26 cellular contexts compared by ENCODE assay signal in genomic region chr19:31423896-31424295, GRCh38.
"Had no signal": no experiment of that assay in that cellular context is flagged by ENCODE, and none has a peak within 500 bp of the region (broad histone marks: within the 10 kb centered on the region; RNA-seq: fewer than 3 reads in every experiment).

No MANE protein-coding gene starts in this region.

- H3K4me1 ChIP-seq: colonic mucosa, esophagus squamous epithelium, gastrocnemius medialis, heart right ventricle, left lung, lower lobe of right lung had no signal

- H3K27ac ChIP-seq: colonic mucosa, epithelial cell of prostate, esophagus squamous epithelium, gastrocnemius medialis, heart right ventricle, left lung, lower lobe of right lung had no signal

- H3K4me1 Mint-ChIP-seq: naive B cell had no signal

- DNase-seq: colonic mucosa; cortex of kidney; effector CD8-positive, alpha-beta T cell; effector memory CD8-positive, alpha-beta T cell; erythroblast; esophagus squamous epithelium; foreskin fibroblast; foreskin melanocyte; gastrocnemius medialis; glutamatergic neuron; head of caudate nucleus; heart right ventricle; hippocampal formation; left cardiac atrium; left lung; left ventricle myocardium superior; lower lobe of right lung; mesenchymal stem cell; mucosa of descending colon; naive B cell had no signal

- H3K9me3 Mint-ChIP-seq: dendritic cell treated with granulocyte-macrophage colony-stimulating factor and Interleukin-4, amounts not matched to agents 40 ng/mL and 50 ng/mL, for 4 days; effector memory CD8-positive, alpha-beta T cell; mesothelial cell of epicardium had no signal

- H3K27me3 ChIP-seq: colonic mucosa, esophagus squamous epithelium had no signal

- H3K9me3 ChIP-seq: colonic mucosa, esophagus squamous epithelium, gastrocnemius medialis, heart right ventricle, left lung, lower lobe of right lung, mucosa of descending colon had no signal

- FAIRE-seq: islet of Langerhans, keratinocyte had no signal

- H3K27ac Mint-ChIP-seq: dendritic cell treated with granulocyte-macrophage colony-stimulating factor and Interleukin-4, amounts not matched to agents 40 ng/mL and 50 ng/mL, for 4 days; effector memory CD8-positive, alpha-beta T cell had no signal

- H3K36me3 Mint-ChIP-seq: mesothelial cell of epicardium, naive B cell had no signal

- ATAC-seq: effector memory CD8-positive, alpha-beta T cell; esophagus mucosa; gastrocnemius medialis; heart right ventricle; left cardiac atrium; left lung; left ventricle myocardium superior; lower lobe of right lung; mucosa of descending colon had no signal

- H3K36me3 ChIP-seq: colonic mucosa, esophagus squamous epithelium, gastrocnemius medialis, heart right ventricle, left lung, lower lobe of right lung had no signal

- H3K4me3 ChIP-seq: colonic mucosa, esophagus squamous epithelium, gastrocnemius medialis, heart right ventricle, left lung, mucosa of descending colon had no signal

- H3K4me3 Mint-ChIP-seq: dendritic cell treated with granulocyte-macrophage colony-stimulating factor and Interleukin-4, amounts not matched to agents 40 ng/mL and 50 ng/mL, for 4 days; effector memory CD8-positive, alpha-beta T cell; naive B cell had no signal
